Comparison of ENCODE assay signal across 8 cellular contexts in genomic region chr17:29293890-29294579, GRCh38. TPM values are rescaled to one million over a fixed set of nuclear protein-coding genes. Genes with fewer than 3 reads are reported as not detected.
DNase-seq lines count a peak whose midpoint lies in the region; ATAC-seq, FAIRE-seq and TF ChIP-seq lines count a peak whose summit lies in the region.

Gene NUFIP2, minus strand, starts transcription at chr17:29294148. Its CDS starts 89 bp downstream, at chr17:29294059.

- FAIRE-seq in pancreas (lab: Jason Lieb, UNC): peak; percentile 94

- H3K27me3 ChIP-seq in adipocyte (replicated peaks; ENCODE audit: control insufficient read depth, insufficient read depth, low read length) (no peaks in the 10 kb centered on the region), pancreas (no peaks in the 10 kb centered on the region), tibial artery (no peaks in the 10 kb centered on the region)

- H3K4me3 ChIP-seq in GM12875 (ENCODE audit: low read depth, low read length): peak within 1 kb of the TSS; percentile 96
- peak within 1 kb of the TSS; percentile 91 for H3K4me3 ChIP-seq in adipocyte (ENCODE audit: low read length)
- H3K4me3 ChIP-seq in pancreas: peak within 1 kb of the TSS; percentile 82 to 99 (median 96)
- H3K4me3 ChIP-seq in tibial artery: peak within 1 kb of the TSS; percentile 89 to 97

- H3K9me3 ChIP-seq in adipocyte (ENCODE audit: control insufficient read depth, low read length) (no peaks in the 10 kb centered on the region), pancreas (no peaks in the 10 kb centered on the region), tibial artery (no peaks in the 10 kb centered on the region)

- H3K4me1 ChIP-seq in adipocyte (ENCODE audit: control insufficient read depth, insufficient read depth, low read length): peaks cover 24% of the 10 kb centered on the region
- H3K4me1 ChIP-seq in pancreas: peaks cover 12 to 34% (median 13%) of the 10 kb centered on the region in 3 donors
- H3K4me1 ChIP-seq in tibial artery: peaks cover 0 to 38% (median 28%) of the 10 kb centered on the region in 4 donors

- H3K36me3 ChIP-seq in adipocyte (ENCODE audit: control insufficient read depth, insufficient read depth, low read length, severe bottlenecking): peaks cover 14% of the 10 kb centered on the region
- no peaks in the 10 kb centered on the region for H3K36me3 ChIP-seq in pancreas
- H3K36me3 ChIP-seq in tibial artery: peaks cover 0 to under 1% (median 0%) of the 10 kb centered on the region in 3 donors

- no peak for TF ChIP-seq CTCF in GM12875 (IDR thresholded peaks at IDR 0.05; ENCODE audit: borderline replicate concordance, insufficient read depth, low read depth, low read length)
- no peak for TF ChIP-seq CTCF in pancreas (IDR thresholded peaks at IDR 0.05)
- peak; percentile 8 to 11 for TF ChIP-seq CTCF in tibial artery (IDR thresholded peaks at IDR 0.05)

- 0% methylated on average over 31 of the region's 31 CpGs for WGBS in pancreas, 2 donors

- H3K27ac ChIP-seq in pancreas (peak within 1 kb of the TSS; percentile 93 to 97 (median 95)), tibial artery (peak within 1 kb of the TSS; percentile 93 to 96)

- peak within 1 kb of the TSS; percentile 100 for H3K9ac ChIP-seq in adipocyte (ENCODE audit: low read length)

- DNase-seq in NCI-H1436 (lab: John Stamatoyannopoulos, UW) (peak; percentile 100), T follicular helper cell (ENCODE audit: low read depth) (peak; percentile 97), adipocyte (ENCODE audit: low read depth) (peak; percentile 100), Right ventricle myocardium superior (peak; percentile 100), pancreas (peak; percentile 98 to 99 (median 99)), tibial artery (peak; percentile 99 to 100)

- intact Hi-C loops in Right ventricle myocardium superior (cut with DNase I) (loop anchor here (5.0 kb wide), 1 partner anchor 147 kb away; no protein-coding TSS in a partner anchor), pancreas (cut with DNase I) (no loop called here), tibial artery (cut with DNase I; ENCODE audit: low total_unique reads) (loop anchor here (2.0 to 10.0 kb wide), 4 partner anchors 42 to 959 kb away; partner anchors contain the start of genes IFT20 and TNFAIP1)

- peak; percentile 85 for ATAC-seq in HG02798 (IDR thresholded peaks at IDR 0.05; ENCODE audit: poor library complexity, unreplicated experiment)
- ATAC-seq in Right ventricle myocardium superior (ENCODE audit: poor library complexity): peak; percentile 93
- peak; percentile 89 to 95 (median 91) for ATAC-seq in pancreas

RNA-seq across cellular contexts. Expression of gene NUFIP2, which starts in this region (rescaled TPM):
- total RNA-seq in Right ventricle myocardium superior (38.4 TPM), pancreas (10 to 100 TPM; 13.6 to 28.1 (median 17.4) TPM)
- 10 to 100 TPM in 1 of 2 donors, 1 to 10 TPM in 1; 8.7 to 12.7 TPM for polyA plus RNA-seq in pancreas

Comparison
In these comparisons a context has a peak if more than half of its experiments do, and no peak if none do; other contexts are left out.
1. Peak in every context shown above with its lines: DNase-seq, ATAC-seq, H3K4me3 ChIP-seq and H3K27ac ChIP-seq.
2. CTCF ChIP-seq: peak in tibial artery (2 of 2); none in GM12875 (single experiment) and pancreas (0 of 4).
3. intact Hi-C loops: an anchor here in Right ventricle myocardium superior (5.0 kb wide) and tibial artery (2.0 to 10.0 kb wide); none called in pancreas.